In the genomic region with DNA sequence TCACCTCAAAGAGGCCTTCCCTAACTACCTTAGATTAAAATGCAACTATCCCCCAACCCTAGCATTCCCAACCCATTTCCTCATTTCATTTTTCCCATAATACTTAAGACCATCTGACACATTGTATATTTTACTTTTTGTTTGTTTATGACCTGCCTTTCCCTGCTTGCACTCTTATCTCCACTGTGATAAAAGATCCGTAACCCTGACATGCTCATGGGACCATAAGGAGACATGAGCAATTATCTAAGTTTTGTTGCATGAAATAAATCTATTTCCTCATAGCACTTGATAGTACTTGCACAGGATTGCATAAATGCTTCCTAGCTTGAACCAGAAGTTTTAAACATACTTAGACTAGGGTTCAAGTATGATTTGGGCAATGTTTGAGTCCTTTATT, we compare ENCODE assay signal across 27 cellular contexts.
"Had no signal": no experiment of that assay in that cellular context is flagged by ENCODE, and none has a peak within 500 bp of the region (broad histone marks: within the 10 kb centered on the region; RNA-seq: fewer than 3 reads in every experiment).

No MANE protein-coding gene starts in this region.

- ATAC-seq: natural killer cell; psoas muscle; right lobe of liver; stimulated activated memory B cell treated with anti-CD40 and anti-IgM and Interleukin-4, amounts not matched to agents 10 μg/mL and 1 μg/mL and 100 μg/mL, for 72 hours; stimulated activated naive CD8-positive, alpha-beta T cell treated with anti-CD3 and anti-CD28 coated beads, Interleukin-15, Interleukin-2, amounts not matched to agents 100 U/mL and 50 U/mL, for 24 hours; upper lobe of right lung had no signal

- H3K9me3 ChIP-seq: neutrophil, psoas muscle, right lobe of liver, stomach, testis, thyroid gland, upper lobe of right lung had no signal

- H3K4me3 Mint-ChIP-seq: immature natural killer cell; naive B cell; natural killer cell; nephron progenitor cell; neural progenitor cell; stimulated activated memory B cell treated with anti-CD40 and anti-IgM and Interleukin-4, amounts not matched to agents 10 μg/mL and 1 μg/mL and 100 μg/mL, for 72 hours had no signal

- H3K36me3 Mint-ChIP-seq: immature natural killer cell; naive B cell; natural killer cell; neural progenitor cell; stimulated activated memory B cell treated with anti-CD40 and anti-IgM and Interleukin-4, amounts not matched to agents 10 μg/mL and 1 μg/mL and 100 μg/mL, for 72 hours had no signal

- H3K4me3 ChIP-seq: left ventricle myocardium inferior, lung, neural progenitor cell, psoas muscle, right lobe of liver, smooth muscle cell, stomach, testis, thyroid gland, upper lobe of right lung had no signal

- H2AFZ ChIP-seq: neural progenitor cell, parathyroid adenoma had no signal

- H3K4me1 ChIP-seq: left ventricle myocardium inferior, neural progenitor cell, parathyroid adenoma, psoas muscle, right lobe of liver, testis, thyroid gland had no signal

- H3K27me3 ChIP-seq: neural progenitor cell, neutrophil, right lobe of liver, stomach, testis, thyroid gland, upper lobe of right lung had no signal

- H3K27ac ChIP-seq: left ventricle myocardium inferior, neural progenitor cell, neutrophil, parathyroid adenoma, psoas muscle, right lobe of liver, stomach, testis, thyroid gland, upper lobe of right lung had no signal

- H3K4me2 ChIP-seq: neural progenitor cell, smooth muscle cell had no signal

- H3K9ac ChIP-seq: neural progenitor cell, parathyroid adenoma had no signal

- H3K27ac Mint-ChIP-seq: immature natural killer cell; naive B cell; natural killer cell; nephron progenitor cell; neural progenitor cell; stimulated activated memory B cell treated with anti-CD40 and anti-IgM and Interleukin-4, amounts not matched to agents 10 μg/mL and 1 μg/mL and 100 μg/mL, for 72 hours had no signal

- H3K79me2 ChIP-seq: parathyroid adenoma had no signal

- H3K36me3 ChIP-seq: left ventricle myocardium inferior, neural progenitor cell, neutrophil, right lobe of liver, stomach, thyroid gland, upper lobe of right lung had no signal

- H3K27me3 Mint-ChIP-seq: naive B cell; stimulated activated memory B cell treated with anti-CD40 and anti-IgM and Interleukin-4, amounts not matched to agents 10 μg/mL and 1 μg/mL and 100 μg/mL, for 72 hours had no signal

- H3K9me3 Mint-ChIP-seq: nephron progenitor cell, neural progenitor cell had no signal

- H3K4me1 Mint-ChIP-seq: immature natural killer cell; naive B cell; natural killer cell; nephron progenitor cell; neural progenitor cell; stimulated activated memory B cell treated with anti-CD40 and anti-IgM and Interleukin-4, amounts not matched to agents 10 μg/mL and 1 μg/mL and 100 μg/mL, for 72 hours had no signal

- DNase-seq: hypothalamus; immature natural killer cell; kidney; left ventricle myocardium inferior; mesendoderm; midbrain; naive B cell; natural killer cell; nephron progenitor cell; occipital lobe; psoas muscle; right lobe of liver; stimulated activated CD4-positive, alpha-beta T cell treated with anti-CD3 and anti-CD28 coated beads, Interleukin-1b, Interleukin-23, amount 100 ng/mL, for 48 hours; stimulated activated CD4-positive, alpha-beta T cell treated with anti-CD3 and anti-CD28 coated beads, Interleukin-2, amount 100 ng/mL, for 48 hours; stimulated activated CD4-positive, alpha-beta T cell treated with anti-CD3 and anti-CD28 coated beads, Interleukin-4, amount 100 ng/mL, for 4 hours; stimulated activated CD8-positive, alpha-beta memory T cell treated with anti-CD3 and anti-CD28 coated beads, Interleukin-4, amount 100 ng/mL, for 48 hours; stimulated activated naive CD8-positive, alpha-beta T cell treated with anti-CD3 and anti-CD28 coated beads, Interleukin-15, Interleukin-2, amounts not matched to agents 100 U/mL and 50 U/mL, for 24 hours; stomach; testis; thyroid gland; upper lobe of right lung had no signal
